Comparison of ENCODE assay signal across 1 cellular context in the genomic region with DNA sequence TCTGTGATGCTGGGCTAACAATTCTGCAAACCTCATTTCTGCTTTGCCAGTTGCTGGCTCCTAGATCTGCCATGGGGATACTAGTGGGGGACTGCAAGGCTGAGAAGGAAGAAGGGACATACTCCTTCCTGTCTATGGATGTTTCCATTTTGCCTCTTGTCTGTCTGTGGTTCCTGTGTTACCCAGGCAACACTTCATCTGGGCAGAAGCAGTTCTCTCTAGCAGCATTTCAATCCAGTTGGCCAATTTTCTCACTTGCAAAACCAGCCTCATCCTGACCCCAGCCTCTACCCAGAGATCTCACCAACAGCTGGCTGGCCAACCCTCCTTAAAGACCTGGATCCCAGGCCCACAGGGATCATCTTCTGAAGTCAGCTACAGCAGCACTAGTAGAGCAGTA.
TF ChIP-seq lines count a peak whose summit lies in the region.

No MANE protein-coding gene starts in this region.

TF ChIP-seq in HepG2, 621 proteins besides CTCF, POLR2A, EP300 and RAD21 (continued from another document):
- TF ChIP-seq ZNF7 (CRISPR knock-in tag; IDR thresholded peaks at IDR 0.05) = no peak
- no peak for TF ChIP-seq SNAPC2 (CRISPR knock-in tag; IDR thresholded peaks at IDR 0.05)
